Comparison of ENCODE assay signal across 9 cellular contexts in genomic region chr6:137291441-137291840, GRCh38.
A peak's percentile ranks its signal among the peaks of the same experiment; 100 is the strongest.
DNase-seq lines count a peak whose midpoint lies in the region; ATAC-seq and TF ChIP-seq lines count a peak whose summit lies in the region.
"Had no signal": no experiment of that assay in that cellular context is flagged by ENCODE, and none has a peak within 500 bp of the region (broad histone marks: within the 10 kb centered on the region; RNA-seq: fewer than 3 reads in every experiment).

No MANE protein-coding gene starts in this region.

- DNase-seq in HCT116 (ENCODE audit: low read depth, low spot score) (no peak), RPMI8226 (peak; percentile 22), AG20443 (ENCODE audit: low spot score) (no peak)
- no peak for DNase-seq in stimulated activated naive CD4-positive, alpha-beta T cell (lab: John Stamatoyannopoulos, UW)
- DNase-seq: activated T-cell treated with anti-CD3 and anti-CD28 coated beads, Interleukin-2, amount 50 U/mL, for 1 hour had no signal

- H3K27ac ChIP-seq in HCT116 (ENCODE audit: low read depth, low read length) (no peak overlapping the region), neutrophil (peak overlapping the region; percentile 58)

- ATAC-seq in HCT116 (no peak), esophagus mucosa (peak; percentile 33), HG03565 (IDR thresholded peaks at IDR 0.05; ENCODE audit: unreplicated experiment) (no peak), GM21526 (IDR thresholded peaks at IDR 0.05; ENCODE audit: low FRiP score, unreplicated experiment) (no peak)

- H3K27me3 ChIP-seq in HCT116 (ENCODE audit: insufficient read depth, low read length), result no peaks in the 10 kb centered on the region
- H3K27me3 ChIP-seq in neutrophil, result no peaks in the 10 kb centered on the region

- H3K79me2 ChIP-seq in HCT116 (ENCODE audit: insufficient read depth, low read length), result no peaks in the 10 kb centered on the region

- intact Hi-C loops in HCT116 (cut with micrococcal nuclease), result no loop called here

- no peaks in the 10 kb centered on the region for H4K20me1 ChIP-seq in HCT116 (ENCODE audit: insufficient read depth)

- no peaks in the 10 kb centered on the region for H3K9me3 ChIP-seq in HCT116 (ENCODE audit: control insufficient read depth in 1 of 2, insufficient read depth in 1 of 2, low read depth in 1 of 2, low read length in 2 of 2)
- no peaks in the 10 kb centered on the region for H3K9me3 ChIP-seq in neutrophil

- H3K9me2 ChIP-seq in HCT116 (ENCODE audit: insufficient read depth), result no peaks in the 10 kb centered on the region

- peak overlapping the region; percentile 8 for H2AFZ ChIP-seq in HCT116 (ENCODE audit: low read depth, low read length, poor library complexity, severe bottlenecking)

- no peaks in the 10 kb centered on the region for H3K4me1 ChIP-seq in HCT116 (ENCODE audit: control insufficient read depth in 1 of 2, insufficient read depth in 2 of 2, low read length in 2 of 2)
- H3K4me1 ChIP-seq in neutrophil (ENCODE audit: control insufficient read depth in 1 of 2, insufficient read depth in 1 of 2, low read depth in 1 of 2, low read length in 1 of 2), result peaks cover 21 to 25% of the 10 kb centered on the region in 2 experiments

- TF ChIP-seq RAD21 in HCT116 (IDR thresholded peaks at IDR 0.05; ENCODE audit: low read depth), result no peak

- TF ChIP-seq CTCF in HCT116 (IDR thresholded peaks at IDR 0.05 in 2 of 3, conservative IDR thresholded peaks at IDR 0.05 in 1 of 3; ENCODE audit: borderline replicate concordance in 1 of 3, insufficient read depth in 1 of 3, low read depth in 2 of 3, low read length in 2 of 3) (no peak), neutrophil (IDR thresholded peaks at IDR 0.05) (no peak)

- CTCF ChIA-PET in HCT116 (lab: Charles Lee), result no interaction called here

- no peak overlapping the region for H3K9ac ChIP-seq in HCT116 (ENCODE audit: low read length)

- TF ChIP-seq POLR2A in HCT116 (IDR thresholded peaks at IDR 0.05; ENCODE audit: borderline replicate concordance, extremely low read depth, insufficient read depth, insufficient read length), result no peak

- POLR2A ChIA-PET in HCT116 (lab: Charles Lee), result no interaction called here

- RAD21 ChIA-PET in HCT116 (lab: Charles Lee; ENCODE audit: low non-redundant PET in 1 of 2, low total read pairs in 2 of 2, uncharacterized antibody in 2 of 2, unreplicated experiment in 2 of 2), result no interaction called here

- no peak overlapping the region for H3K4me3 ChIP-seq in HCT116 (replicated peaks in 1 of 2; ENCODE audit: low read depth in 1 of 2, low read length in 2 of 2)
- H3K4me3 ChIP-seq in neutrophil (ENCODE audit: low read depth in 1 of 2, low read length in 1 of 2), result peak overlapping the region; percentile 3 to 5

- no peaks in the 10 kb centered on the region for H3K36me3 ChIP-seq in HCT116 (ENCODE audit: control insufficient read depth in 1 of 2, insufficient read depth in 2 of 2, low read length in 2 of 2)
- H3K36me3 ChIP-seq in neutrophil, result no peaks in the 10 kb centered on the region

- BruUV-seq in HCT116 (replicated peaks; lab: Mats Ljungman, UMichigan), result no TSS peak

- no peak overlapping the region for H3K4me2 ChIP-seq in HCT116 (ENCODE audit: low read length)

TF ChIP-seq in HCT116, 20 proteins besides CTCF, POLR2A, EP300 and RAD21:
- TF ChIP-seq FOSL1 (IDR thresholded peaks at IDR 0.05; ENCODE audit: low read depth), result no peak
- TF ChIP-seq CBX3 (IDR thresholded peaks at IDR 0.05; ENCODE audit: low read depth), result no peak
- no peak for TF ChIP-seq ELF1 (IDR thresholded peaks at IDR 0.05; ENCODE audit: borderline replicate concordance, low read depth)
- no peak for TF ChIP-seq POLR2AphosphoS5 (IDR thresholded peaks at IDR 0.05; ENCODE audit: low read depth, low read length)
- TF ChIP-seq CEBPB (IDR thresholded peaks at IDR 0.05; ENCODE audit: low read depth), result no peak
- no peak for TF ChIP-seq ZFX (IDR thresholded peaks at IDR 0.05)
- TF ChIP-seq ZNF274 (IDR thresholded peaks at IDR 0.05; ENCODE audit: low read depth, low read length), result no peak
- TF ChIP-seq ATF3 (IDR thresholded peaks at IDR 0.05), result no peak
- TF ChIP-seq REST (IDR thresholded peaks at IDR 0.05; ENCODE audit: low read depth), result no peak
- no peak for TF ChIP-seq TCF7L2 (IDR thresholded peaks at IDR 0.05; ENCODE audit: borderline replicate concordance, extremely low read depth, insufficient read depth, insufficient read length)
- no peak for TF ChIP-seq EZH2phosphoT487 (IDR thresholded peaks at IDR 0.05; ENCODE audit: borderline replicate concordance)
- TF ChIP-seq YY1 (IDR thresholded peaks at IDR 0.05; ENCODE audit: extremely low read depth, insufficient replicate concordance, low read depth, low read length), result no peak
- TF ChIP-seq SRF (IDR thresholded peaks at IDR 0.05; ENCODE audit: low read depth), result no peak
- TF ChIP-seq EZH2 (IDR thresholded peaks at IDR 0.05), result no peak

Comparison
In these comparisons a context has a peak if more than half of its experiments do, and no peak if none do; other contexts are left out.
1. H3K4me3 ChIP-seq: peak in neutrophil (2 of 2); none in HCT116 (0 of 2).